In the genomic region with DNA sequence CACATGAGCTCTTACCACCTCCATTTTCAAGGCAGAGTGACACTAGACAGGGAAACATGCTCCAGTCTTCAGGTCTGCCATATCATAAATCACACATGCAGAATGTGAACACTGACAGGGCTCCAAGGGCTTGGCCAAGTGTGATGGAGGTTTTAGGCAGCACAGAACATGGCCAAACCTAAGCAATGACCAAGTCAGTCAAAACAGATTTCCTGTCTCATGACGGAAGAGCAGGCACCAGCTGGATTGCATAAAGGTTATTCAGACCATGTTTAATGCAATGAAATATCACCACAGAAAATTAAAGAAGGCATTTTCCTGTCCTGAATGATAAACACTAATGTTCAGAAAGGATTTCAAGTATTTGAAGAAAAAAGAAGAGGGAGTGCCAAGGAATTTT, we compare ENCODE assay signal across 1 cellular context.
TF ChIP-seq lines count a peak whose summit lies in the region.

No MANE protein-coding gene starts in this region.

TF ChIP-seq in SK-N-SH, 30 proteins besides CTCF, POLR2A, EP300 and RAD21 (continued from another document):
- TF ChIP-seq NFIC (IDR thresholded peaks at IDR 0.05; ENCODE audit: borderline replicate concordance) (peak; percentile 56; the same call in 1 of the 2 replicates), MEF2A (IDR thresholded peaks at IDR 0.05; ENCODE audit: borderline replicate concordance, low read depth) (no peak)
